8 cellular contexts compared by ENCODE assay signal in genomic region chr21:39386194-39386593, GRCh38. TPM values are rescaled to one million over a fixed set of nuclear protein-coding genes. Genes with fewer than 3 reads are reported as not detected.
A peak's percentile ranks its signal among the peaks of the same experiment; 100 is the strongest.
DNase-seq lines count a peak whose midpoint lies in the region; ATAC-seq, FAIRE-seq and TF ChIP-seq lines count a peak whose summit lies in the region.

No MANE protein-coding gene starts in this region.

- H3K79me2 ChIP-seq in H1 (ENCODE audit: control insufficient read depth in 1 of 2, insufficient read depth in 2 of 2, low read length in 2 of 2): peaks cover 0 to 6% of the 10 kb centered on the region in 2 experiments; a peak in 2 of 4 replicates

- no peak overlapping the region for H4K91ac ChIP-seq in H1 (replicated peaks; ENCODE audit: insufficient read length, low read length)

- no peak for TF ChIP-seq POLR2A in H1 (IDR thresholded peaks at IDR 0.05; ENCODE audit: control extremely low read depth in 1 of 2, low read depth in 2 of 2, low read length in 2 of 2)
- TF ChIP-seq POLR2A in GM12892 (IDR thresholded peaks at IDR 0.05; ENCODE audit: low read depth, low read length): no peak

- 90% methylated on average over 12 of the region's 13 CpGs; no CpG with 5 or more reads in 1 of the 2 experiments for WGBS in H1 (ENCODE audit: extremely low coverage in 1 of 2, insufficient coverage in 1 of 2, insufficient read length in 1 of 2, insufficient replicate concordance in 2 of 2, low coverage in 1 of 2, low lambda C conversion rate in 2 of 2, missing lambda C conversion rate in 1 of 2), 2 experiments

- H3K4me1 Mint-ChIP-seq in neural crest cell: peaks cover 36% of the 10 kb centered on the region

- peak overlapping the region; percentile 85; the same call in 1 of the 2 replicates for H3K27ac ChIP-seq in RWPE1
- H3K27ac ChIP-seq in H1 (ENCODE audit: low read depth, low read length): no peak overlapping the region

- H3K27me3 Mint-ChIP-seq in neural crest cell (ENCODE audit: low read depth): no peaks in the 10 kb centered on the region

- no peak overlapping the region for H3K4ac ChIP-seq in H1 (replicated peaks; ENCODE audit: insufficient read length, low read depth, low read length)

- no peak for TF ChIP-seq RAD21 in H1 (IDR thresholded peaks at IDR 0.05 in 1 of 2, conservative IDR thresholded peaks at IDR 0.05 in 1 of 2; ENCODE audit: low read depth in 2 of 2, low read length in 2 of 2)

- H4K5ac ChIP-seq in H1 (ENCODE audit: insufficient read length, low read depth, low read length): no peak overlapping the region

- no peaks in the 10 kb centered on the region; the same call in 1 of the 2 replicates for H3K23me2 ChIP-seq in H1 (ENCODE audit: low read depth, low read length)

- FAIRE-seq in H1 (lab: Jason Lieb, UNC): no peak
- no peak for FAIRE-seq in GM12892 (lab: Jason Lieb, UNC)

- H2BK12ac ChIP-seq in H1 (ENCODE audit: low read depth, low read length): no peak overlapping the region

- CTCF ChIA-PET in RWPE1 (lab: Yijun Ruan, JAX) (no interaction called here), H1 (lab: Charles Lee; ENCODE audit: partially characterized antibody) (interaction anchor here (1.6 to 1.9 kb wide), 3 partner anchors 11 to 89 kb away, joined by 5 to 8 read pairs (median 6); no protein-coding TSS in a partner anchor)

- H3K23ac ChIP-seq in H1 (ENCODE audit: insufficient read length): no peak overlapping the region

- H2BK5ac ChIP-seq in H1 (ENCODE audit: low read depth, low read length): no peak overlapping the region

- ATAC-seq in GM19455 (IDR thresholded peaks at IDR 0.05; ENCODE audit: unreplicated experiment) (no peak), HG02973 (IDR thresholded peaks at IDR 0.05; ENCODE audit: unreplicated experiment) (no peak)

- H2AFZ ChIP-seq in H1 (ENCODE audit: low read length): no peak overlapping the region

- no peak overlapping the region for H3K9ac ChIP-seq in H1 (replicated peaks in 1 of 4; ENCODE audit: extremely low read depth in 1 of 4, low read depth in 3 of 4, low read length in 3 of 4)

- no peak overlapping the region for H3K18ac ChIP-seq in H1 (ENCODE audit: extremely low read depth, low read length)

- H3K27ac Mint-ChIP-seq in neural crest cell (ENCODE audit: unreplicated experiment): no peak overlapping the region

- no peaks in the 10 kb centered on the region for H3K27me3 ChIP-seq in H1 (replicated peaks in 1 of 4; ENCODE audit: control insufficient read depth in 3 of 4, extremely low read depth in 1 of 4, insufficient read depth in 3 of 4, low read length in 3 of 4)

- H3K9me3 Mint-ChIP-seq in neural crest cell: no peaks in the 10 kb centered on the region

- TF ChIP-seq CTCF in RWPE1 (conservative IDR thresholded peaks at IDR 0.05; ENCODE audit: low read depth): no peak
- no peak for TF ChIP-seq CTCF in H1 (IDR thresholded peaks at IDR 0.05; ENCODE audit: control extremely low read depth in 1 of 3, insufficient read depth in 1 of 3, low read depth in 1 of 3, low read length in 3 of 3)
- TF ChIP-seq CTCF in neural crest cell (conservative IDR thresholded peaks at IDR 0.05): no peak

- H3K4me3 ChIP-seq in H1 (ENCODE audit: extremely low read depth in 1 of 4, insufficient read depth in 2 of 4, low read depth in 3 of 4, low read length in 4 of 4): no peak overlapping the region

- H2BK120ac ChIP-seq in H1 (replicated peaks; ENCODE audit: low read depth, low read length): no peak overlapping the region

- POLR2A ChIA-PET in RWPE1 (lab: Yijun Ruan, JAX; ENCODE audit: low non-redundant PET) (no interaction called here), H1 (lab: Charles Lee; ENCODE audit: partially characterized antibody) (interaction anchor here (1.0 to 3.7 kb wide), 4 partner anchors 8 to 72 kb away, joined by 3 to 40 read pairs (median 4); partner anchors contain the start of genes BRWD1 and HMGN1)

- no peak overlapping the region for H3K56ac ChIP-seq in H1 (replicated peaks; ENCODE audit: insufficient read length, low read depth, low read length)

- H4K8ac ChIP-seq in H1 (ENCODE audit: extremely low read depth, insufficient read depth, low read length): peak overlapping the region; percentile 11; the same call in 1 of the 2 replicates

- H2AK5ac ChIP-seq in H1 (ENCODE audit: low read depth, low read length): no peak overlapping the region

- H3K9me3 ChIP-seq in H1 (ENCODE audit: insufficient read depth in 2 of 2, low read depth in 1 of 2, low read length in 1 of 2): no peaks in the 10 kb centered on the region

- H3K36me3 Mint-ChIP-seq in neural crest cell (ENCODE audit: low read depth): peaks cover 3% of the 10 kb centered on the region

- H2BK20ac ChIP-seq in H1 (ENCODE audit: low read length): no peak overlapping the region

- no peak overlapping the region for H3K14ac ChIP-seq in H1 (ENCODE audit: insufficient read length)

- in situ Hi-C loops in Caki2 (cut with HindIII; ENCODE audit: low pct_unique_long_range_greater_than_20kb, low sequenced_read_pairs): no loop called here

- H4K20me1 ChIP-seq in H1 (replicated peaks in 1 of 2; ENCODE audit: control insufficient read depth in 1 of 2, insufficient read depth in 2 of 2, low read length in 2 of 2): no peaks in the 10 kb centered on the region

- peak; percentile 55 for DNase-seq in Caki2 (ENCODE audit: low read depth)
- no peak for DNase-seq in RWPE1 (ENCODE audit: low spot score)
- no peak for DNase-seq in H1 (ENCODE audit: low read depth in 1 of 2, low spot score in 2 of 2)
- no peak for DNase-seq in neural crest cell (ENCODE audit: low read depth, low spot score)
- DNase-seq in GM12892 (ENCODE audit: insufficient read length): no peak
- DNase-seq in GM03348 (ENCODE audit: low spot score): no peak

- peaks cover 0 to 3% (median under 1%) of the 10 kb centered on the region in 4 experiments; a peak in 3 of 7 replicates for H3K4me1 ChIP-seq in H1 (replicated peaks in 1 of 4; ENCODE audit: control insufficient read depth in 3 of 4, insufficient read depth in 4 of 4, low read length in 3 of 4)

- H3K36me3 ChIP-seq in H1 (ENCODE audit: control insufficient read depth in 2 of 4, insufficient read depth in 4 of 4, low read length in 3 of 4): no peaks in the 10 kb centered on the region

- no peak for TF ChIP-seq EP300 in H1 (IDR thresholded peaks at IDR 0.05; ENCODE audit: borderline replicate concordance in 1 of 2, low read depth in 2 of 2, low read length in 2 of 2)

- H3K79me1 ChIP-seq in H1 (ENCODE audit: low read depth, low read length): no peaks in the 10 kb centered on the region; the same call in 1 of the 2 replicates

- H3K4me3 Mint-ChIP-seq in neural crest cell: peak overlapping the region; percentile 56

- no peak overlapping the region for H3K4me2 ChIP-seq in H1 (ENCODE audit: insufficient read depth in 1 of 2, low read depth in 2 of 2, low read length in 2 of 2)

- H2BK15ac ChIP-seq in H1 (ENCODE audit: low read length): no peak overlapping the region

TF ChIP-seq in H1, 55 proteins besides CTCF, POLR2A, EP300 and RAD21 (continues in another document):
- TF ChIP-seq EZH2 (IDR thresholded peaks at IDR 0.05; ENCODE audit: low read depth, low read length, severe bottlenecking) (no peak), SUZ12 (IDR thresholded peaks at IDR 0.05; ENCODE audit: low read length) (no peak), CREB1 (IDR thresholded peaks at IDR 0.05) (no peak), SRF (IDR thresholded peaks at IDR 0.05; ENCODE audit: low read depth, low read length) (no peak), HDAC2 (IDR thresholded peaks at IDR 0.05; ENCODE audit: borderline replicate concordance in 1 of 2, low read depth in 2 of 2, low read length in 2 of 2) (no peak), RBBP5 (IDR thresholded peaks at IDR 0.05; ENCODE audit: borderline replicate concordance, low read depth, low read length) (no peak), POU5F1 (IDR thresholded peaks at IDR 0.05; ENCODE audit: low read depth, low read length) (no peak), BACH1 (IDR thresholded peaks at IDR 0.05; ENCODE audit: low read length) (no peak), USF2 (IDR thresholded peaks at IDR 0.05; ENCODE audit: low read length) (no peak), SIRT6 (IDR thresholded peaks at IDR 0.05; ENCODE audit: low read length) (no peak), SAP30 (IDR thresholded peaks at IDR 0.05; ENCODE audit: insufficient read depth, insufficient replicate concordance, low read length) (no peak), SP2 (IDR thresholded peaks at IDR 0.05; ENCODE audit: low read length) (no peak)

RNA-seq across cellular contexts. Expression of gene HMGN1, which starts 37.3 kb away (rescaled TPM):
- 412 and 479 TPM in 2 replicates for total RNA-seq in Caki2 (2014; rRNA removed; shearing (Covaris generic); ENCODE audit: low replicate concordance)
- total RNA-seq in H1 (2021; fragmentation: NEBNext Ultra II Directional; extraction: Animal tissue kit (Norgen Biotek cat#: 25700)): 505 and 530 TPM in 2 replicates
- polyA plus RNA-seq in H1 (2011; rRNA removed): 146 and 279 TPM in 2 replicates
- polyA plus RNA-seq in H1 (2011; cell fraction: cytosol; rRNA removed): 336 TPM
- 72.7 TPM for polyA plus RNA-seq in H1 (2011; cell fraction: nucleus; rRNA removed)
- polyA plus RNA-seq in H1 (2012, experiment 1 of 2): 291 to 554 TPM (median 407 TPM) in 4 replicates
- polyA plus RNA-seq in H1 (2012, experiment 2 of 2): 88.6 TPM
- polyA plus RNA-seq in H1 (2013, experiment 1 of 2): 433 TPM
- 457 TPM for polyA plus RNA-seq in H1 (2013, experiment 2 of 2)
- 41.6 and 46.0 TPM in 2 replicates for polyA minus RNA-seq in H1 (2011; rRNA and poly(A)+ RNA removed)
- polyA minus RNA-seq in H1 (2011; cell fraction: cytosol; rRNA and poly(A)+ RNA removed): 111 TPM
- polyA minus RNA-seq in H1 (2011; cell fraction: nucleus; rRNA and poly(A)+ RNA removed): 83.1 TPM
- 581 and 589 TPM in 2 replicates for total RNA-seq in neural crest cell
- polyA plus RNA-seq in GM12892 (2012; ENCODE audit: missing spikeins): 409 TPM

RNA-seq across cellular contexts. Expression of gene LCA5L, which starts 59.4 kb away (rescaled TPM):
- total RNA-seq in Caki2 (2014; rRNA removed; shearing (Covaris generic); ENCODE audit: low replicate concordance): 2.4 and 2.6 TPM in 2 replicates
- total RNA-seq in H1 (2021; fragmentation: NEBNext Ultra II Directional; extraction: Animal tissue kit (Norgen Biotek cat#: 25700)): 0.57 and 0.84 TPM in 2 replicates
- polyA plus RNA-seq in H1 (2011; rRNA removed): 0.11 and 0.20 TPM in 2 replicates
- 0.26 TPM for polyA plus RNA-seq in H1 (2011; cell fraction: cytosol; rRNA removed)
- polyA plus RNA-seq in H1 (2011; cell fraction: nucleus; rRNA removed): 0.37 TPM
- polyA plus RNA-seq in H1 (2012, experiment 1 of 2): 0.17 to 0.66 TPM (median 0.45 TPM) in 4 replicates
- not detected for polyA plus RNA-seq in H1 (2012, experiment 2 of 2)
- 0.65 TPM for polyA plus RNA-seq in H1 (2013, experiment 1 of 2)
- 0.61 TPM for polyA plus RNA-seq in H1 (2013, experiment 2 of 2)
- 0.24 and 0.38 TPM in 2 replicates for polyA minus RNA-seq in H1 (2011; rRNA and poly(A)+ RNA removed)
- not detected for polyA minus RNA-seq in H1 (2011; cell fraction: cytosol; rRNA and poly(A)+ RNA removed)
- not detected for polyA minus RNA-seq in H1 (2011; cell fraction: nucleus; rRNA and poly(A)+ RNA removed)
- total RNA-seq in neural crest cell: 1.2 and 1.4 TPM in 2 replicates
- polyA plus RNA-seq in GM12892 (2012; ENCODE audit: missing spikeins): 0.47 TPM
